In genomic region chr2:101114815-101115214, GRCh38 we compare ENCODE assay signal across 10 cellular contexts. TPM values are rescaled to one million over a fixed set of nuclear protein-coding genes. Genes with fewer than 3 reads are reported as not detected.
DNase-seq lines count a peak whose midpoint lies in the region; ATAC-seq and TF ChIP-seq lines count a peak whose summit lies in the region.
"Had no signal": no experiment of that assay in that cellular context is flagged by ENCODE, and none has a peak within 500 bp of the region (broad histone marks: within the 10 kb centered on the region; RNA-seq: fewer than 3 reads in every experiment).

No MANE protein-coding gene starts in this region.

- peak overlapping the region; percentile 87 for H3K27ac Mint-ChIP-seq in WTC11
- H3K27ac Mint-ChIP-seq in stimulated activated naive CD8-positive, alpha-beta T cell treated with anti-CD3 and anti-CD28 coated beads, Interleukin-15, amount 100 ng/mL, for 72 hours, result no peak overlapping the region

- DNase-seq in Kasumi-1 (lab: John Stamatoyannopoulos, UW) (peak; percentile 83 to 91), WTC11 (ENCODE audit: low spot score) (no peak), midbrain (lab: John Stamatoyannopoulos, UW) (peak; percentile 2), DMS114 treated with DMSO at 0.1 percent for 48 hours (lab: John Stamatoyannopoulos, UW; ENCODE audit: unreplicated experiment) (no peak), coronary artery (ENCODE audit: low spot score) (no peak), H7 (no peak)
- DNase-seq in stimulated activated naive CD8-positive, alpha-beta T cell treated with anti-CD3 and anti-CD28 coated beads, Interleukin-15, amount 100 ng/mL, for 72 hours, result no peak
- DNase-seq: NCI-H2227 treated with DMSO at 0.1 percent for 48 hours, sigmoid colon had no signal

- ATAC-seq in WTC11, result no peak
- ATAC-seq in stimulated activated naive CD8-positive, alpha-beta T cell treated with anti-CD3 and anti-CD28 coated beads, Interleukin-15, amount 100 ng/mL, for 72 hours, result no peak

- H3K4me1 ChIP-seq in ACC112 (ENCODE audit: control insufficient read depth, insufficient read depth, low read length, unreplicated experiment), result peaks cover 61% of the 10 kb centered on the region

- H3K36me3 Mint-ChIP-seq in WTC11, result no peaks in the 10 kb centered on the region

- H3K79me2 ChIP-seq in ACC112 (ENCODE audit: control insufficient read depth, insufficient read depth, low read length, unreplicated experiment), result peaks cover 76% of the 10 kb centered on the region

- no peak for TF ChIP-seq CTCF in WTC11 (IDR thresholded peaks at IDR 0.05)
- TF ChIP-seq CTCF in coronary artery (IDR thresholded peaks at IDR 0.05), result no peak

- POLR2A ChIA-PET in WTC11 (lab: Charles Lee), result interaction anchor here (1.1 kb wide), 1 partner anchor 106 kb away, joined by 3 read pairs; no protein-coding TSS in a partner anchor

- H3K27ac ChIP-seq in ACC112 (ENCODE audit: low read depth, low read length) (peak overlapping the region; percentile 86), coronary artery (no peak overlapping the region)

- no peaks in the 10 kb centered on the region for H3K9me3 Mint-ChIP-seq in WTC11
- no peaks in the 10 kb centered on the region for H3K9me3 Mint-ChIP-seq in stimulated activated naive CD8-positive, alpha-beta T cell treated with anti-CD3 and anti-CD28 coated beads, Interleukin-15, amount 100 ng/mL, for 72 hours

- no peaks in the 10 kb centered on the region for H3K27me3 Mint-ChIP-seq in WTC11 (ENCODE audit: low read depth)
- H3K27me3 Mint-ChIP-seq in stimulated activated naive CD8-positive, alpha-beta T cell treated with anti-CD3 and anti-CD28 coated beads, Interleukin-15, amount 100 ng/mL, for 72 hours, result no peaks in the 10 kb centered on the region

- no peaks in the 10 kb centered on the region for H3K27me3 ChIP-seq in ACC112 (ENCODE audit: insufficient read depth, low read length)
- no peaks in the 10 kb centered on the region for H3K27me3 ChIP-seq in H7 (ENCODE audit: control insufficient read depth, insufficient read depth, low read length)
- H3K27me3 ChIP-seq: sigmoid colon had no signal

- H3K4me3 ChIP-seq in ACC112 (ENCODE audit: low read depth, low read length), result no peak overlapping the region
- H3K4me3 ChIP-seq in coronary artery, result no peak overlapping the region
- no peak overlapping the region for H3K4me3 ChIP-seq in H7 (ENCODE audit: insufficient read depth, low read depth, low read length)
- H3K4me3 ChIP-seq: sigmoid colon had no signal

- H3K36me3 ChIP-seq in ACC112 (ENCODE audit: insufficient read depth, low read length) (no peaks in the 10 kb centered on the region; the same call in 1 of the 2 replicates), H7 (replicated peaks; ENCODE audit: control insufficient read depth, insufficient read depth, low read length) (no peaks in the 10 kb centered on the region)
- H3K36me3 ChIP-seq: sigmoid colon had no signal

- H3K4me1 Mint-ChIP-seq in WTC11, result peaks cover 70% of the 10 kb centered on the region
- no peaks in the 10 kb centered on the region for H3K4me1 Mint-ChIP-seq in stimulated activated naive CD8-positive, alpha-beta T cell treated with anti-CD3 and anti-CD28 coated beads, Interleukin-15, amount 100 ng/mL, for 72 hours

- H3K4me3 Mint-ChIP-seq in WTC11, result peak overlapping the region; percentile 55
- H3K4me3 Mint-ChIP-seq in stimulated activated naive CD8-positive, alpha-beta T cell treated with anti-CD3 and anti-CD28 coated beads, Interleukin-15, amount 100 ng/mL, for 72 hours, result no peak overlapping the region

- CTCF ChIA-PET in WTC11 (lab: Charles Lee), result interaction anchor here (1.9 to 2.0 kb wide), 2 partner anchors 74 to 76 kb away, joined by 5 to 10 read pairs; no protein-coding TSS in a partner anchor

- no peak overlapping the region for H2AFZ ChIP-seq in ACC112 (ENCODE audit: low read length, unreplicated experiment)

TF ChIP-seq in WTC11, 78 proteins besides CTCF, POLR2A, EP300 and RAD21:
- TF ChIP-seq, protein P1, sequence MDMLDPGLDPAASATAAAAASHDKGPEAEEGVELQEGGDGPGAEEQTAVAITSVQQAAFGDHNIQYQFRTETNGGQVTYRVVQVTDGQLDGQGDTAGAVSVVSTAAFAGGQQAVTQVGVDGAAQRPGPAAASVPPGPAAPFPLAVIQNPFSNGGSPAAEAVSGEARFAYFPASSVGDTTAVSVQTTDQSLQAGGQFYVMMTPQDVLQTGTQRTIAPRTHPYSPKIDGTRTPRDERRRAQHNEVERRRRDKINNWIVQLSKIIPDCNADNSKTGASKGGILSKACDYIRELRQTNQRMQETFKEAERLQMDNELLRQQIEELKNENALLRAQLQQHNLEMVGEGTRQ (CRISPR knock-in tag; IDR thresholded peaks at IDR 0.05), result peak; percentile 38; the same call in 1 of the 2 replicates
- no peak for TF ChIP-seq ZNF121 (CRISPR knock-in tag; IDR thresholded peaks at IDR 0.05)

RNA-seq across cellular contexts. Expression of gene TBC1D8, which starts 36.4 kb away (rescaled TPM):
- 30.3 to 51.7 TPM (median 32.0 TPM) in 3 replicates for total RNA-seq in WTC11 (2021)
- 29.8 and 53.2 TPM in 2 replicates for total RNA-seq in H7 (2014; rRNA removed; shearing (Covaris generic))

Comparison
In these comparisons a context has a peak if more than half of its experiments do, and no peak if none do; other contexts are left out.
1. DNase-seq: peak in Kasumi-1 (2 of 2) and midbrain (single experiment); none in WTC11 (single experiment), DMS114 treated with DMSO at 0.1 percent for 48 hours (single experiment), stimulated activated naive CD8-positive, alpha-beta T cell treated with anti-CD3 and anti-CD28 coated beads, Interleukin-15, amount 100 ng/mL, for 72 hours (0 of 2), coronary artery (single experiment) and H7 (single experiment).